13 cellular contexts compared by ENCODE assay signal in genomic region chr20:4689224-4689623, GRCh38. TPM values are rescaled to one million over a fixed set of nuclear protein-coding genes. Genes with fewer than 3 reads are reported as not detected.
DNase-seq lines count a peak whose midpoint lies in the region; ATAC-seq, FAIRE-seq and TF ChIP-seq lines count a peak whose summit lies in the region.
"Had no signal": no experiment of that assay in that cellular context is flagged by ENCODE, and none has a peak within 500 bp of the region (broad histone marks: within the 10 kb centered on the region; RNA-seq: fewer than 3 reads in every experiment).

No MANE protein-coding gene starts in this region.

- no peaks in the 10 kb centered on the region for H3K27me3 Mint-ChIP-seq in activated CD4-positive, alpha-beta memory T cell treated with anti-CD3 and anti-CD28 coated beads for 36 hours
- H3K27me3 Mint-ChIP-seq in H9 (ENCODE audit: low read depth), result peaks cover 10% of the 10 kb centered on the region

- H2BK20ac ChIP-seq in H9 (ENCODE audit: low read depth, low read length, poor library complexity, severe bottlenecking), result no peak overlapping the region

- WGBS in right cardiac atrium, result 45% methylated on average over 2 of the region's 2 CpGs
- no CpG with 5 or more reads among the region's 2 CpGs for WGBS in H9 (ENCODE audit: extremely low coverage, insufficient read length, low lambda C conversion rate)

- H3K4me1 ChIP-seq in right cardiac atrium (ENCODE audit: control insufficient read depth, insufficient read depth, low read length), result peaks cover 2% of the 10 kb centered on the region
- peaks cover 61% of the 10 kb centered on the region for H3K4me1 ChIP-seq in keratinocyte (ENCODE audit: control insufficient read depth, extremely low read depth, insufficient read depth, low read length)
- peaks cover 66% of the 10 kb centered on the region for H3K4me1 ChIP-seq in vagina
- H3K4me1 ChIP-seq in H9 (ENCODE audit: insufficient read depth, low read length), result no peaks in the 10 kb centered on the region; the same call in 1 of the 2 replicates

- H3K27ac ChIP-seq in right cardiac atrium (ENCODE audit: low read length) (peak overlapping the region; percentile 42), keratinocyte (ENCODE audit: control insufficient read depth, insufficient read depth, low read length) (peak overlapping the region; percentile 90), vagina (peak overlapping the region; percentile 1), H9 (ENCODE audit: insufficient read length, low read depth, low read length) (no peak overlapping the region)

- FAIRE-seq in keratinocyte (lab: Jason Lieb, UNC), result peak; percentile 68

- H3K9ac ChIP-seq in keratinocyte (ENCODE audit: control insufficient read depth, extremely low read depth, insufficient read depth, low read length) (peak overlapping the region; percentile 91), H9 (ENCODE audit: extremely low read depth, insufficient read length, low read length) (no peak overlapping the region)

- dilution Hi-C loops in keratinocyte (cut with MboI; ENCODE audit: extremely low pct_ligation_motif_present, low sequenced_read_pairs), result no loop called here

- CTCF ChIA-PET in activated CD4-positive, alpha-beta memory T cell treated with anti-CD3 and anti-CD28 coated beads for 36 hours (lab: Charles Lee), result interaction anchor here (1.8 to 2.6 kb wide), 3 partner anchors 23 to 84 kb away, joined by 4 to 8 read pairs (median 6); no protein-coding TSS in a partner anchor

- no peak overlapping the region for H4K5ac ChIP-seq in H9 (ENCODE audit: insufficient read length, low read depth, low read length)

- H2BK120ac ChIP-seq in H9 (ENCODE audit: low read depth, low read length, poor library complexity, severe bottlenecking), result no peak overlapping the region

- no peak overlapping the region for H2AK5ac ChIP-seq in H9 (ENCODE audit: insufficient read length, low read length)

- peaks cover 4% of the 10 kb centered on the region for H3K23me2 ChIP-seq in H9 (ENCODE audit: insufficient read length, low read depth, low read length, poor library complexity, severe bottlenecking)

- H4K91ac ChIP-seq in H9 (ENCODE audit: insufficient read length, low read depth, low read length), result no peak overlapping the region

- H2BK5ac ChIP-seq in H9 (ENCODE audit: insufficient read length, low read length), result no peak overlapping the region

- peaks cover 77% of the 10 kb centered on the region for H3K4me1 Mint-ChIP-seq in activated CD4-positive, alpha-beta memory T cell treated with anti-CD3 and anti-CD28 coated beads for 36 hours (ENCODE audit: low read depth)
- peaks cover 23% of the 10 kb centered on the region in 2 experiments for H3K4me1 Mint-ChIP-seq in H9

- H3K79me2 ChIP-seq in keratinocyte (ENCODE audit: control insufficient read depth, insufficient read depth, low read length) (peaks cover 76% of the 10 kb centered on the region), H9 (ENCODE audit: insufficient read depth, low read length) (peaks cover 3% of the 10 kb centered on the region; the same call in 1 of the 2 replicates)

- H3K36me3 Mint-ChIP-seq in activated CD4-positive, alpha-beta memory T cell treated with anti-CD3 and anti-CD28 coated beads for 36 hours, result peaks cover 38% of the 10 kb centered on the region
- H3K36me3 Mint-ChIP-seq in H9 (ENCODE audit: insufficient read depth in 1 of 3, low read depth in 3 of 3), result peaks cover 0 to 2% (median 0%) of the 10 kb centered on the region in 3 experiments; a peak in 1 of 7 replicates

- TF ChIP-seq POLR2A in vagina (IDR thresholded peaks at IDR 0.05), result no peak

- H3K23ac ChIP-seq in H9 (ENCODE audit: insufficient read length, low read depth, low read length), result no peak overlapping the region

- no peak for ATAC-seq in right cardiac atrium
- ATAC-seq in Right ventricle myocardium superior (ENCODE audit: poor library complexity), result no peak
- no peak for ATAC-seq in HG03460 (IDR thresholded peaks at IDR 0.05; ENCODE audit: unreplicated experiment)

- no peak overlapping the region for H3K18ac ChIP-seq in H9 (ENCODE audit: insufficient read length, low read depth, low read length)

- peaks cover 3% of the 10 kb centered on the region for H3K9me1 ChIP-seq in keratinocyte (ENCODE audit: control insufficient read depth, extremely low read depth, insufficient read depth, low read length)

- H3K4me3 ChIP-seq in right cardiac atrium (ENCODE audit: low read length) (no peak overlapping the region), keratinocyte (ENCODE audit: control insufficient read depth in 2 of 3, extremely low read depth in 1 of 3, insufficient read depth in 2 of 3, low read depth in 1 of 3, low read length in 3 of 3) (peak overlapping the region; percentile 9 to 99 (median 97)), vagina (no peak overlapping the region)

- H3K36me3 ChIP-seq in keratinocyte (ENCODE audit: control insufficient read depth in 2 of 2, extremely low read depth in 1 of 2, insufficient read depth in 2 of 2, low read length in 2 of 2) (peaks cover 12 to 28% of the 10 kb centered on the region in 2 experiments), vagina (peaks cover 0 to 4% of the 10 kb centered on the region in 2 donors)

- no peak overlapping the region for H3K56ac ChIP-seq in H9 (ENCODE audit: insufficient read length, low read depth, low read length)

- no peaks in the 10 kb centered on the region for H3K9me3 Mint-ChIP-seq in activated CD4-positive, alpha-beta memory T cell treated with anti-CD3 and anti-CD28 coated beads for 36 hours
- H3K9me3 Mint-ChIP-seq in H9, result no peaks in the 10 kb centered on the region

- H3T11ph ChIP-seq in H9 (ENCODE audit: low read length), result no peak overlapping the region

- no peak overlapping the region for H3K4ac ChIP-seq in H9 (ENCODE audit: low read depth, low read length)

- no peak overlapping the region for H2BK12ac ChIP-seq in H9 (ENCODE audit: insufficient read length, low read depth, low read length)

- H3K27me3 ChIP-seq in right cardiac atrium (ENCODE audit: control insufficient read depth, insufficient read depth), result no peaks in the 10 kb centered on the region
- H3K27me3 ChIP-seq in keratinocyte (ENCODE audit: control insufficient read depth, extremely low read depth, insufficient read depth, low read length), result no peaks in the 10 kb centered on the region
- H3K27me3 ChIP-seq in vagina, result no peaks in the 10 kb centered on the region
- H3K27me3 ChIP-seq in H9 (ENCODE audit: insufficient read depth, low read length), result no peaks in the 10 kb centered on the region

- H3K4me3 Mint-ChIP-seq in activated CD4-positive, alpha-beta memory T cell treated with anti-CD3 and anti-CD28 coated beads for 36 hours, result no peak overlapping the region
- no peak overlapping the region for H3K4me3 Mint-ChIP-seq in H9

- no peak overlapping the region for H4K8ac ChIP-seq in H9 (replicated peaks; ENCODE audit: insufficient read length, low read depth, low read length)

- H3K27ac Mint-ChIP-seq in activated CD4-positive, alpha-beta memory T cell treated with anti-CD3 and anti-CD28 coated beads for 36 hours, result peak overlapping the region; percentile 40
- no peak overlapping the region for H3K27ac Mint-ChIP-seq in H9

- H4K20me1 ChIP-seq in keratinocyte (ENCODE audit: control insufficient read depth, extremely low read depth, insufficient read depth, low read length) (peaks cover 59% of the 10 kb centered on the region), H9 (ENCODE audit: control insufficient read depth, insufficient read depth, insufficient read length) (no peaks in the 10 kb centered on the region)

- H2BK15ac ChIP-seq in H9 (ENCODE audit: low read depth, low read length), result no peak overlapping the region

- intact Hi-C loops in right cardiac atrium (cut with DNase I) (no loop called here), Right ventricle myocardium superior (cut with DNase I) (no loop called here), vagina (cut with DNase I) (no loop called here)
- intact Hi-C loops in activated CD4-positive, alpha-beta memory T cell treated with anti-CD3 and anti-CD28 coated beads for 36 hours (cut with micrococcal nuclease), result no loop called here

- H3K14ac ChIP-seq in H9 (ENCODE audit: insufficient read depth, low read length), result no peak overlapping the region

- peak overlapping the region; percentile 90 for H3K4me2 ChIP-seq in keratinocyte (ENCODE audit: control insufficient read depth, extremely low read depth, insufficient read depth, low read depth, low read length)
- no peak overlapping the region for H3K4me2 ChIP-seq in H9 (ENCODE audit: insufficient read depth, insufficient read length, low read length)

- H2AFZ ChIP-seq in keratinocyte (ENCODE audit: control insufficient read depth, low read length) (no peak overlapping the region), H9 (ENCODE audit: low read length) (no peak overlapping the region)

- no peak for TF ChIP-seq CTCF in keratinocyte (optimal IDR thresholded peaks at IDR 0.05 in 1 of 3, IDR thresholded peaks at IDR 0.05 in 1 of 3, conservative IDR thresholded peaks at IDR 0.05 in 1 of 3; ENCODE audit: extremely low read depth in 1 of 3, insufficient read depth in 2 of 3, low read length in 3 of 3)
- no peak for TF ChIP-seq CTCF in vagina (IDR thresholded peaks at IDR 0.05)
- no peak for TF ChIP-seq CTCF in H9 (conservative IDR thresholded peaks at IDR 0.05)

- POLR2A ChIA-PET in activated CD4-positive, alpha-beta memory T cell treated with anti-CD3 and anti-CD28 coated beads for 36 hours (lab: Charles Lee), result interaction anchor here (1.0 to 1.8 kb wide), 3 partner anchors 9 to 125 kb away, joined by 3 to 7 read pairs (median 3); no protein-coding TSS in a partner anchor

- DNase-seq in right cardiac atrium (no peak), Right ventricle myocardium superior (no peak), keratinocyte (ENCODE audit: low read depth, low spot score) (no peak), vagina (ENCODE audit: extremely low spot score in 2 of 2) (no peak), NCI-H226 (no peak), H9 (no peak)
- DNase-seq in activated CD4-positive, alpha-beta memory T cell treated with anti-CD3 and anti-CD28 coated beads for 36 hours, result no peak
- DNase-seq: activated gamma-delta T cell treated with Interleukin-2 at 50 U/mL for 16 hours, COR-L47, GOT3, mesendoderm, NCI-H2029 treated with DMSO at 0.1 percent for 48 hours had no signal

- H3K9me3 ChIP-seq in right cardiac atrium (ENCODE audit: control insufficient read depth, low read length) (no peaks in the 10 kb centered on the region), keratinocyte (ENCODE audit: control insufficient read depth, low read depth, low read length) (no peaks in the 10 kb centered on the region), vagina (no peaks in the 10 kb centered on the region), H9 (ENCODE audit: control insufficient read depth, low read depth, low read length) (no peaks in the 10 kb centered on the region)

- H3K79me1 ChIP-seq in H9 (ENCODE audit: insufficient read depth, low read depth, low read length, poor library complexity, severe bottlenecking), result no peaks in the 10 kb centered on the region

RNA-seq across cellular contexts. Expression of gene PRNP, which starts 3.0 kb away (rescaled TPM):
- total RNA-seq in right cardiac atrium (100 to 1,000 TPM; 134 to 195 (median 178) TPM), Right ventricle myocardium superior (115 TPM), vagina (130 TPM), H9 (2021) (18.5 and 19.0 TPM in 2 replicates)
- polyA plus RNA-seq in right cardiac atrium (146 TPM), keratinocyte (861 to 1,182 TPM (median 986 TPM) in 3 replicates)
- total RNA-seq in activated CD4-positive, alpha-beta memory T cell treated with anti-CD3 and anti-CD28 coated beads for 36 hours, result 10 to 100 TPM; 53.2 to 54.6 TPM
- 838 TPM for polyA plus RNA-seq in keratinocyte (2011; ENCODE audit: low read depth)
- 346 and 603 TPM in 2 replicates for polyA plus RNA-seq in keratinocyte (2011; cell fraction: cytosol; rRNA removed)
- polyA plus RNA-seq in keratinocyte (2011; cell fraction: nucleus; rRNA removed), result 1,059 and 1,163 TPM in 2 replicates
- polyA plus RNA-seq in keratinocyte (2012; ENCODE audit: low replicate concordance), result 545 and 662 TPM in 2 replicates
- polyA minus RNA-seq in keratinocyte, result 912 to 1,016 TPM (median 913 TPM) in 3 replicates
- polyA minus RNA-seq in keratinocyte (2011; cell fraction: cytosol; rRNA and poly(A)+ RNA removed), result 765 TPM
- 512 and 771 TPM in 2 replicates for polyA minus RNA-seq in keratinocyte (2011; cell fraction: nucleus; rRNA and poly(A)+ RNA removed)

RNA-seq across cellular contexts. Expression of gene PRND, which starts 32.5 kb away (rescaled TPM):
- total RNA-seq in right cardiac atrium, result not detected
- polyA plus RNA-seq in right cardiac atrium, result not detected
- total RNA-seq in Right ventricle myocardium superior, result not detected
- total RNA-seq in activated CD4-positive, alpha-beta memory T cell treated with anti-CD3 and anti-CD28 coated beads for 36 hours, result not detected
- polyA plus RNA-seq in keratinocyte, result not detected in 3 replicates
- not detected for polyA plus RNA-seq in keratinocyte (2011; ENCODE audit: low read depth)
- not detected in 2 replicates for polyA plus RNA-seq in keratinocyte (2011; cell fraction: cytosol; rRNA removed)
- polyA plus RNA-seq in keratinocyte (2011; cell fraction: nucleus; rRNA removed), result not detected in 2 replicates
- not detected in 2 replicates for polyA plus RNA-seq in keratinocyte (2012; ENCODE audit: low replicate concordance)
- not detected in 3 replicates for polyA minus RNA-seq in keratinocyte
- polyA minus RNA-seq in keratinocyte (2011; cell fraction: cytosol; rRNA and poly(A)+ RNA removed), result not detected
- not detected in 2 replicates for polyA minus RNA-seq in keratinocyte (2011; cell fraction: nucleus; rRNA and poly(A)+ RNA removed)
- total RNA-seq in vagina, result not detected
- total RNA-seq in H9 (2021), result 0.04 TPM in 1 of 2 replicates, not detected in the other

Comparison
In these comparisons a context has a peak if more than half of its experiments do, and no peak if none do; other contexts are left out.
1. H3K4me3 ChIP-seq: peak in keratinocyte (3 of 3); none in right cardiac atrium (single experiment) and vagina (0 of 2).